ENCODE assay signal across 7 cellular contexts in genomic region chr14:90457191-90457590, GRCh38.
"Had no signal": no experiment of that assay in that cellular context is flagged by ENCODE, and none has a peak within 500 bp of the region (broad histone marks: within the 10 kb centered on the region; RNA-seq: fewer than 3 reads in every experiment).

No MANE protein-coding gene starts in this region.

- H3K4me3 Mint-ChIP-seq: GM23338, H9, IgD-negative memory B cell had no signal

- H2AFZ ChIP-seq: GM23338 had no signal

- H3K36me3 Mint-ChIP-seq: IgD-negative memory B cell had no signal

- H3K4me3 ChIP-seq: GM23338 had no signal

- H3K4me2 ChIP-seq: GM23338 had no signal

- DNase-seq: H9, HCEC 1CT had no signal

- FAIRE-seq: H1, H54, HTR-8/SVneo had no signal

- H3K9me3 Mint-ChIP-seq: GM23338, H9, IgD-negative memory B cell had no signal

- H3K27ac Mint-ChIP-seq: GM23338, H9, IgD-negative memory B cell had no signal
